In the genomic region with DNA sequence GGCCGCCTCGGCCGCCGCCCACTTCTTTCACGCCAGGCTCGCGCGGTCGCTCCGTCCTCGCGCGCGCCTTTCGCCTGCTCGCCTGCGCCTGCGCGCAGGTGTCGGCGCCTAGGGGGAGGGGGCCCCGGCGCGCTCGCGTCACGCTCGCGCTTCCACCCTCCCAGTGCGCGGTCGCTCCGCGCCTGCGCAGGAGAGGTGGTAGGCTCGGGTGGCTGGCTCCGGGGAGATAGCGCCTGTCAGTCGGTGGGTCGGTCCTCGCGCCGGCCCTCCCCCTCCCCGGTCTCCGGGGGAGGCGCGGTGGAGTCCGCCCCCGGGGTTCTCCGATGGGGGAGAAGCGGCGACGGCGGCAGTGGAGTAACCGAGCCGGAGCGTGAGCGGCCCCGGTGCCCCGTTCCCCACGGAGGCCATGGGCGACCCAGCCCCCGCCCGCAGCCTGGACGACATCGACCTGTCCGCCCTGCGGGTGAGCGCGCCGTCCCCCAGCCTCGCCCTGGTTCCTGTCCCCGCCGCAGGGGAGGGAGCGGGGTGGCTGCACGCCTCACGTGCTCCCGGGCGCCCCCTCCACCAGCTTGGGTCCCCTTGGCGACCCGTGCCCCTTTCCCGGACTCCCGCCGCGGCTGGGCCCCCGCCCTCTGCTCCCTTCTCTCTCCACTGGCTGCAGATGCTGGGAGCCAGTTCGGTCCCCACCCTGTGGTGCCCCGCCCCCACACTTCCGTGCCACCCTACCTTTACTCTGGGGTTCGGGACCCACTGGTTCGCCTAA, we compare ENCODE assay signal across 1 cellular context.
TF ChIP-seq lines count a peak whose summit lies in the region.

TSS of gene MINK1 (plus strand) at position 163 of the 763 bp plus-strand sequence. CDS start at position 407, 244 bp downstream.

TF ChIP-seq in HepG2, 621 proteins besides CTCF, POLR2A, EP300 and RAD21 (continued from another document and continues in another):
- TF ChIP-seq ARID5B (CRISPR knock-in tag; IDR thresholded peaks at IDR 0.05) (no peak), DMTF1 (CRISPR knock-in tag; IDR thresholded peaks at IDR 0.05) (peak; percentile 29; the same call in 1 of the 2 replicates), NFAT5 (CRISPR knock-in tag; IDR thresholded peaks at IDR 0.05) (peak; percentile 41; the same call in 1 of the 2 replicates), STAT5B (CRISPR knock-in tag; IDR thresholded peaks at IDR 0.05) (no peak), ERF (CRISPR knock-in tag; IDR thresholded peaks at IDR 0.05) (0 out of 2 replicates have a peak, but pooled peaks have one; percentile 23), SNRNP70 (IDR thresholded peaks at IDR 0.05; ENCODE audit: low read depth, low read length) (no peak), RBFOX2 (IDR thresholded peaks at IDR 0.05; ENCODE audit: low read depth, low read length) (peak; percentile 90), HIVEP1 (CRISPR knock-in tag; IDR thresholded peaks at IDR 0.05) (0 out of 2 replicates have a peak, but pooled peaks have one; percentile 50), ZNF746 (CRISPR knock-in tag; IDR thresholded peaks at IDR 0.05) (peak; percentile 25; the same call in 1 of the 2 replicates), HDAC6 (IDR thresholded peaks at IDR 0.05; ENCODE audit: low read depth, low read length) (no peak), TOPORS (CRISPR knock-in tag; IDR thresholded peaks at IDR 0.05) (0 out of 2 replicates have a peak, but pooled peaks have one; percentile 15), ZNF329 (CRISPR knock-in tag; IDR thresholded peaks at IDR 0.05; ENCODE audit: low read depth) (no peak), RFXANK (CRISPR knock-in tag; IDR thresholded peaks at IDR 0.05) (no peak), ELF4 (CRISPR knock-in tag; IDR thresholded peaks at IDR 0.05; ENCODE audit: borderline replicate concordance) (no peak), POLR2AphosphoS5 (IDR thresholded peaks at IDR 0.05; ENCODE audit: low read depth, low read length) (peak; percentile 68), ZBTB38 (CRISPR knock-in tag; IDR thresholded peaks at IDR 0.05) (no peak), HOXA5 (CRISPR knock-in tag; IDR thresholded peaks at IDR 0.05) (peak; percentile 82; the same call in 1 of the 2 replicates), ZFP90 (CRISPR knock-in tag; IDR thresholded peaks at IDR 0.05; ENCODE audit: borderline replicate concordance) (0 out of 2 replicates have a peak, but pooled peaks have one; percentile 50), ZNF253 (CRISPR knock-in tag; IDR thresholded peaks at IDR 0.05; ENCODE audit: borderline replicate concordance) (no peak), KDM2A (CRISPR knock-in tag; IDR thresholded peaks at IDR 0.05; ENCODE audit: borderline replicate concordance, low read depth) (peak; percentile 63; the same call in 1 of the 2 replicates), ZNF770 (CRISPR knock-in tag; IDR thresholded peaks at IDR 0.05) (peak; percentile 52; the same call in 1 of the 2 replicates), ZNF296 (CRISPR knock-in tag; conservative IDR thresholded peaks at IDR 0.05) (no peak)
- TF ChIP-seq, protein P1, sequence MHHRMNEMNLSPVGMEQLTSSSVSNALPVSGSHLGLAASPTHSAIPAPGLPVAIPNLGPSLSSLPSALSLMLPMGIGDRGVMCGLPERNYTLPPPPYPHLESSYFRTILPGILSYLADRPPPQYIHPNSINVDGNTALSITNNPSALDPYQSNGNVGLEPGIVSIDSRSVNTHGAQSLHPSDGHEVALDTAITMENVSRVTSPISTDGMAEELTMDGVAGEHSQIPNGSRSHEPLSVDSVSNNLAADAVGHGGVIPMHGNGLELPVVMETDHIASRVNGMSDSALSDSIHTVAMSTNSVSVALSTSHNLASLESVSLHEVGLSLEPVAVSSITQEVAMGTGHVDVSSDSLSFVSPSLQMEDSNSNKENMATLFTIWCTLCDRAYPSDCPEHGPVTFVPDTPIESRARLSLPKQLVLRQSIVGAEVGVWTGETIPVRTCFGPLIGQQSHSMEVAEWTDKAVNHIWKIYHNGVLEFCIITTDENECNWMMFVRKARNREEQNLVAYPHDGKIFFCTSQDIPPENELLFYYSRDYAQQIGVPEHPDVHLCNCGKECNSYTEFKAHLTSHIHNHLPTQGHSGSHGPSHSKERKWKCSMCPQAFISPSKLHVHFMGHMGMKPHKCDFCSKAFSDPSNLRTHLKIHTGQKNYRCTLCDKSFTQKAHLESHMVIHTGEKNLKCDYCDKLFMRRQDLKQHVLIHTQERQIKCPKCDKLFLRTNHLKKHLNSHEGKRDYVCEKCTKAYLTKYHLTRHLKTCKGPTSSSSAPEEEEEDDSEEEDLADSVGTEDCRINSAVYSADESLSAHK (CRISPR knock-in tag; IDR thresholded peaks at IDR 0.05; ENCODE audit: borderline replicate concordance): no peak
- TF ChIP-seq, protein P2, sequence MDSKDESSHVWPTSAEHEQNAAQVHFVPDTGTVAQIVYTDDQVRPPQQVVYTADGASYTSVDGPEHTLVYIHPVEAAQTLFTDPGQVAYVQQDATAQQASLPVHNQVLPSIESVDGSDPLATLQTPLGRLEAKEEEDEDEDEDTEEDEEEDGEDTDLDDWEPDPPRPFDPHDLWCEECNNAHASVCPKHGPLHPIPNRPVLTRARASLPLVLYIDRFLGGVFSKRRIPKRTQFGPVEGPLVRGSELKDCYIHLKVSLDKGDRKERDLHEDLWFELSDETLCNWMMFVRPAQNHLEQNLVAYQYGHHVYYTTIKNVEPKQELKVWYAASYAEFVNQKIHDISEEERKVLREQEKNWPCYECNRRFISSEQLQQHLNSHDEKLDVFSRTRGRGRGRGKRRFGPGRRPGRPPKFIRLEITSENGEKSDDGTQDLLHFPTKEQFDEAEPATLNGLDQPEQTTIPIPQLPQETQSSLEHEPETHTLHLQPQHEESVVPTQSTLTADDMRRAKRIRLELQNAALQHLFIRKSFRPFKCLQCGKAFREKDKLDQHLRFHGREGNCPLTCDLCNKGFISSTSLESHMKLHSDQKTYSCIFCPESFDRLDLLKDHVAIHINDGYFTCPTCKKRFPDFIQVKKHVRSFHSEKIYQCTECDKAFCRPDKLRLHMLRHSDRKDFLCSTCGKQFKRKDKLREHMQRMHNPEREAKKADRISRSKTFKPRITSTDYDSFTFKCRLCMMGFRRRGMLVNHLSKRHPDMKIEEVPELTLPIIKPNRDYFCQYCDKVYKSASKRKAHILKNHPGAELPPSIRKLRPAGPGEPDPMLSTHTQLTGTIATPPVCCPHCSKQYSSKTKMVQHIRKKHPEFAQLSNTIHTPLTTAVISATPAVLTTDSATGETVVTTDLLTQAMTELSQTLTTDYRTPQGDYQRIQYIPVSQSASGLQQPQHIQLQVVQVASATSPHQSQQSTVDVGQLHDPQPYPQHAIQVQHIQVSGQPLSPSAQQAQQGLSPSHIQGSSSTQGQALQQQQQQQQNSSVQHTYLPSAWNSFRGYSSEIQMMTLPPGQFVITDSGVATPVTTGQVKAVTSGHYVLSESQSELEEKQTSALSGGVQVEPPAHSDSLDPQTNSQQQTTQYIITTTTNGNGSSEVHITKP (CRISPR knock-in tag; IDR thresholded peaks at IDR 0.05; ENCODE audit: low read depth): no peak
